ENCODE assay signal across 19 cellular contexts in the genomic region with DNA sequence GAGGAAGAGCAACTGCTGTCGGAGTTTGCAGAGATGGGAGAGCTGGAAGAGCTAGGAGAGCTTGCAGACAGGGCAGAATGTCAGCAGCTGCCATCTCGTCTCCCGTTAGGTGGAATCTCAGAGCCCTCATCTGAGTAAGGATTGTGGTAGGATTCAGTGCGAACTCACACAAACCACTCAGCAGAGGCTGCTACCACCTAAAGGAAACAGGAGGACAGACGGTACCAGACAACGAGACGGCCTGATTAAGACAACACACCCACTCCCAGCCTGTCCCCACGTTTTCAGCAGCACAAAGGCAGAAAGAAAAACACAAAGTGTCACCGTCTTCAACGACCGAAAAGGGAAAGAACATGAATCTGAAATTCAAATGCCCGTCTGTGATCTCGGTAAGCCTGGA. TPM values are rescaled to one million over a fixed set of nuclear protein-coding genes. Genes with fewer than 3 reads are reported as not detected.
DNase-seq lines count a peak whose midpoint lies in the region; ATAC-seq lines count a peak whose summit lies in the region.
"Had no signal": no experiment of that assay in that cellular context is flagged by ENCODE, and none has a peak within 500 bp of the region (broad histone marks: within the 10 kb centered on the region; RNA-seq: fewer than 3 reads in every experiment).

No MANE protein-coding gene starts in this region.

- H3K4me3 Mint-ChIP-seq in activated naive CD4-positive, alpha-beta T cell treated with anti-CD3 and anti-CD28 coated beads, Interleukin-2, amount 50 U/mL, for 24 hours: peak overlapping the region; percentile 93
- H3K4me3 Mint-ChIP-seq in activated T-helper 1 cell treated with anti-CD3 and anti-CD28 coated beads, Interleukin-12 subunit alpha, Interleukin-12 subunit beta, Interleukin-2, Interleukin-4 antibody, amounts not matched to agents 30 ng/mL and 10 ng/mL and 1 ng/mL, durations not matched to agents 14 hours and 24 hours and 36 hours: no peak overlapping the region

- peak overlapping the region; percentile 43 for H3K4me2 ChIP-seq in skeletal muscle satellite cell (ENCODE audit: low read length)

- H3K9ac ChIP-seq in iPS-15b (ENCODE audit: low read depth, low read length): peak overlapping the region; percentile 26
- H3K9ac ChIP-seq in skeletal muscle satellite cell (ENCODE audit: low read depth, low read length): peak overlapping the region; percentile 11

- H3K4me3 ChIP-seq in iPS-15b (ENCODE audit: low read depth, low read length) (no peak overlapping the region), skeletal muscle satellite cell (ENCODE audit: low read length) (no peak overlapping the region)
- H3K4me3 ChIP-seq: HAP-1, MG63, skin epidermis, uterus had no signal

- no peak for DNase-seq in activated naive CD4-positive, alpha-beta T cell treated with anti-CD3 and anti-CD28 coated beads, Interleukin-2, amount 50 U/mL, for 72 hours (ENCODE audit: low spot score in 2 of 2)
- no peak for DNase-seq in activated T-helper 1 cell treated with anti-CD3 and anti-CD28 coated beads, Interleukin-12 subunit alpha, Interleukin-12 subunit beta, Interleukin-2, Interleukin-4 antibody, amounts not matched to agents 30 ng/mL and 10 ng/mL and 1 ng/mL, durations not matched to agents 14 hours and 24 hours and 36 hours (ENCODE audit: low spot score)
- DNase-seq in NCI-H1417 treated with DMSO at 0.1 percent for 48 hours (lab: John Stamatoyannopoulos, UW) (no peak), NCI-H2081 (lab: John Stamatoyannopoulos, UW) (no peak)
- DNase-seq: activated naive CD4-positive, alpha-beta T cell treated with Interleukin-2 at 50 U/mL for 16 hours; foreskin keratinocyte; GF-D8; MG63; NCI-H187 treated with DMSO at 0.1 percent for 48 hours; NCI-H524 treated with DMSO at 0.1 percent for 48 hours; uterus had no signal

- H3K4me1 ChIP-seq in iPS-15b (ENCODE audit: control insufficient read depth, insufficient read depth, low read length) (peaks cover 54% of the 10 kb centered on the region), skeletal muscle satellite cell (ENCODE audit: control insufficient read depth, insufficient read depth, low read length) (peaks cover 54% of the 10 kb centered on the region)

- H3K27ac Mint-ChIP-seq in activated naive CD4-positive, alpha-beta T cell treated with anti-CD3 and anti-CD28 coated beads, Interleukin-2, amount 50 U/mL, for 24 hours: no peak overlapping the region
- peak overlapping the region in 1 of 2 donors; percentile 76 for H3K27ac Mint-ChIP-seq in activated naive CD4-positive, alpha-beta T cell treated with anti-CD3 and anti-CD28 coated beads, Interleukin-2, amount 50 U/mL, for 72 hours
- H3K27ac Mint-ChIP-seq in activated T-helper 1 cell treated with anti-CD3 and anti-CD28 coated beads, Interleukin-12 subunit alpha, Interleukin-12 subunit beta, Interleukin-2, Interleukin-4 antibody, amounts not matched to agents 30 ng/mL and 10 ng/mL and 1 ng/mL, durations not matched to agents 14 hours and 24 hours and 36 hours: peak overlapping the region; percentile 20

- no peaks in the 10 kb centered on the region for H3K9me3 ChIP-seq in iPS-15b (ENCODE audit: control insufficient read depth, insufficient read depth, low read length)
- no peaks in the 10 kb centered on the region for H3K9me3 ChIP-seq in skeletal muscle satellite cell (replicated peaks; ENCODE audit: low read length)
- H3K9me3 ChIP-seq: HAP-1, MG63, uterus had no signal

- no peak for ATAC-seq in activated naive CD4-positive, alpha-beta T cell treated with anti-CD3 and anti-CD28 coated beads, Interleukin-2, amount 50 U/mL, for 72 hours
- ATAC-seq in GM19452 (IDR thresholded peaks at IDR 0.05; ENCODE audit: unreplicated experiment): no peak
- ATAC-seq: foreskin keratinocyte had no signal

- peaks cover 61% of the 10 kb centered on the region for H3K4me1 Mint-ChIP-seq in activated naive CD4-positive, alpha-beta T cell treated with anti-CD3 and anti-CD28 coated beads, Interleukin-2, amount 50 U/mL, for 24 hours
- H3K4me1 Mint-ChIP-seq in activated T-helper 1 cell treated with anti-CD3 and anti-CD28 coated beads, Interleukin-12 subunit alpha, Interleukin-12 subunit beta, Interleukin-2, Interleukin-4 antibody, amounts not matched to agents 30 ng/mL and 10 ng/mL and 1 ng/mL, durations not matched to agents 14 hours and 24 hours and 36 hours (ENCODE audit: low read depth): peaks cover 42% of the 10 kb centered on the region

- H3K9me3 Mint-ChIP-seq in activated naive CD4-positive, alpha-beta T cell treated with anti-CD3 and anti-CD28 coated beads, Interleukin-2, amount 50 U/mL, for 24 hours: no peaks in the 10 kb centered on the region
- H3K9me3 Mint-ChIP-seq in activated naive CD4-positive, alpha-beta T cell treated with anti-CD3 and anti-CD28 coated beads, Interleukin-2, amount 50 U/mL, for 72 hours: peaks cover 0 to 6% of the 10 kb centered on the region in 2 donors
- H3K9me3 Mint-ChIP-seq in activated T-helper 1 cell treated with anti-CD3 and anti-CD28 coated beads, Interleukin-12 subunit alpha, Interleukin-12 subunit beta, Interleukin-2, Interleukin-4 antibody, amounts not matched to agents 30 ng/mL and 10 ng/mL and 1 ng/mL, durations not matched to agents 14 hours and 24 hours and 36 hours: no peaks in the 10 kb centered on the region

- H3K36me3 Mint-ChIP-seq in activated naive CD4-positive, alpha-beta T cell treated with anti-CD3 and anti-CD28 coated beads, Interleukin-2, amount 50 U/mL, for 24 hours: peaks cover 10% of the 10 kb centered on the region
- H3K36me3 Mint-ChIP-seq in activated naive CD4-positive, alpha-beta T cell treated with anti-CD3 and anti-CD28 coated beads, Interleukin-2, amount 50 U/mL, for 72 hours: peaks cover 13% of the 10 kb centered on the region in 2 donors
- H3K36me3 Mint-ChIP-seq in activated T-helper 1 cell treated with anti-CD3 and anti-CD28 coated beads, Interleukin-12 subunit alpha, Interleukin-12 subunit beta, Interleukin-2, Interleukin-4 antibody, amounts not matched to agents 30 ng/mL and 10 ng/mL and 1 ng/mL, durations not matched to agents 14 hours and 24 hours and 36 hours (ENCODE audit: low read depth): peaks cover 46% of the 10 kb centered on the region

- H3K36me3 ChIP-seq in iPS-15b (ENCODE audit: control insufficient read depth, insufficient read depth, low read length) (peaks cover 47% of the 10 kb centered on the region), skeletal muscle satellite cell (ENCODE audit: insufficient read depth, low read length) (peaks cover 56% of the 10 kb centered on the region)
- H3K36me3 ChIP-seq: uterus had no signal

- no peaks in the 10 kb centered on the region for H3K27me3 Mint-ChIP-seq in activated naive CD4-positive, alpha-beta T cell treated with anti-CD3 and anti-CD28 coated beads, Interleukin-2, amount 50 U/mL, for 24 hours
- no peaks in the 10 kb centered on the region for H3K27me3 Mint-ChIP-seq in activated T-helper 1 cell treated with anti-CD3 and anti-CD28 coated beads, Interleukin-12 subunit alpha, Interleukin-12 subunit beta, Interleukin-2, Interleukin-4 antibody, amounts not matched to agents 30 ng/mL and 10 ng/mL and 1 ng/mL, durations not matched to agents 14 hours and 24 hours and 36 hours (ENCODE audit: insufficient read depth)

- H3K27me3 ChIP-seq in iPS-15b (ENCODE audit: control insufficient read depth, insufficient read depth, low read length) (no peaks in the 10 kb centered on the region), skeletal muscle satellite cell (ENCODE audit: control insufficient read depth, insufficient read depth, low read length) (no peaks in the 10 kb centered on the region)
- H3K27me3 ChIP-seq: foreskin keratinocyte, MG63, uterus had no signal

- intact Hi-C loops in activated T-helper 1 cell treated with anti-CD3 and anti-CD28 coated beads, Interleukin-12 subunit alpha, Interleukin-12 subunit beta, Interleukin-2, Interleukin-4 antibody, amounts not matched to agents 30 ng/mL and 10 ng/mL and 1 ng/mL, durations not matched to agents 14 hours and 24 hours and 36 hours (cut with micrococcal nuclease): loop anchor here (5.0 to 10.0 kb wide), 8 partner anchors 78 to 743 kb away; partner anchors contain the start of genes CUTA, KIFC1, NUDT3 and PHF1

RNA-seq across cellular contexts. Expression of gene LEMD2, which starts 4.1 kb away (rescaled TPM):
- total RNA-seq in activated naive CD4-positive, alpha-beta T cell treated with anti-CD3 and anti-CD28 coated beads, Interleukin-2, amount 50 U/mL, for 72 hours: 10 to 100 TPM; 54.4 to 80.5 TPM
- 63.6 and 64.4 TPM in 2 replicates for total RNA-seq in activated T-helper 1 cell treated with anti-CD3 and anti-CD28 coated beads, Interleukin-12 subunit alpha, Interleukin-12 subunit beta, Interleukin-2, Interleukin-4 antibody, amounts not matched to agents 30 ng/mL and 10 ng/mL and 1 ng/mL, durations not matched to agents 14 hours and 24 hours and 36 hours
- 20.3 TPM in 2 replicates for total RNA-seq in skeletal muscle satellite cell (2012; rRNA removed)

RNA-seq across cellular contexts. Expression of gene MLN, which starts 19.0 kb away (rescaled TPM):
- not detected for total RNA-seq in activated naive CD4-positive, alpha-beta T cell treated with anti-CD3 and anti-CD28 coated beads, Interleukin-2, amount 50 U/mL, for 72 hours
- total RNA-seq in activated T-helper 1 cell treated with anti-CD3 and anti-CD28 coated beads, Interleukin-12 subunit alpha, Interleukin-12 subunit beta, Interleukin-2, Interleukin-4 antibody, amounts not matched to agents 30 ng/mL and 10 ng/mL and 1 ng/mL, durations not matched to agents 14 hours and 24 hours and 36 hours: not detected in 2 replicates
- not detected in 2 replicates for total RNA-seq in skeletal muscle satellite cell (2012; rRNA removed)
- total RNA-seq: activated CD8-positive, alpha-beta memory T cell treated with anti-CD3 and anti-CD28 coated beads for 36 hours; foreskin keratinocyte; lung microvascular endothelial cell; uterus had no signal

RNA-seq across cellular contexts. Expression of gene IP6K3, which starts 38.1 kb away (rescaled TPM):
- not detected for total RNA-seq in activated naive CD4-positive, alpha-beta T cell treated with anti-CD3 and anti-CD28 coated beads, Interleukin-2, amount 50 U/mL, for 72 hours
- not detected in 2 replicates for total RNA-seq in activated T-helper 1 cell treated with anti-CD3 and anti-CD28 coated beads, Interleukin-12 subunit alpha, Interleukin-12 subunit beta, Interleukin-2, Interleukin-4 antibody, amounts not matched to agents 30 ng/mL and 10 ng/mL and 1 ng/mL, durations not matched to agents 14 hours and 24 hours and 36 hours
- total RNA-seq in skeletal muscle satellite cell (2012; rRNA removed): 0.51 and 2.6 TPM in 2 replicates
- total RNA-seq: activated CD8-positive, alpha-beta memory T cell treated with anti-CD3 and anti-CD28 coated beads for 36 hours; foreskin keratinocyte; lung microvascular endothelial cell had no signal
